Comparison of ENCODE assay signal across 15 cellular contexts in the genomic region with DNA sequence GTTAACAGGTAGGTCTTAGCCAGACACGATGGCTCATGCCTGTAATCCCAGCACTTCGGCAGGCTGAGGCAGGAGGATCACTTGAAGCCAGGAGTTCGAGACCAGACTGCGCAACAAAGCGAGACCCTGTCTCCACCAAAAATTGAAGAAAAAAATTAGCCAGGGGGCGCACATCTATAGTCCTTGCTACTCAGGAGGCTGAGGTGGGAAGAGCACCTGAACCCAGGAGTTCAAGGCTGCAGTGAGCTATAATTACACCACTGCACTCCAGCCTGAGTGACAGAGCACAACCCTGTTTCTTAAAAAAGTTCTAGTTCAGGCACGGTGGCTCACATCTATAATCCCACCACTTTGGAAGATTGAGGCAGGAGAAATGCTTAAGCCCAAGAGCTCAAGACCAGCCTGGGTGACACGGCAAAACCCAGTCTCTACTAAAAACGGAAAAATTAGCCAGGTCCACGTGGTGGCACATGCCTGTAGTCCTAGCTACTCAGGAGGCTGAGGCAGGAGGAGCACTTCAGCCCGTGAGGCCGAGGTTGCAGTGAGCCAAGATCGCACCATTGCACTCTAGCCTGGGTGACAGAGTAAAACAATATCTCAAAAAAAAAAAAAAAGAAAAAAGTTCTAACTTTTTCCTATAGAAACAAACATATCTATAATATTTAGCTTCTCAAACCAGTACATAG. TPM values are rescaled to one million over a fixed set of nuclear protein-coding genes. Genes with fewer than 3 reads are reported as not detected.
DNase-seq lines count a peak whose midpoint lies in the region; ATAC-seq and TF ChIP-seq lines count a peak whose summit lies in the region.
"Had no signal": no experiment of that assay in that cellular context is flagged by ENCODE, and none has a peak within 500 bp of the region (broad histone marks: within the 10 kb centered on the region; RNA-seq: fewer than 3 reads in every experiment).

No MANE protein-coding gene starts in this region.

- TF ChIP-seq CTCF in HFFc6 (IDR thresholded peaks at IDR 0.05), result peak; percentile 20; the same call in 1 of the 2 replicates
- no peak for TF ChIP-seq CTCF in WTC11 (IDR thresholded peaks at IDR 0.05)
- no peak for TF ChIP-seq CTCF in GM13976 (IDR thresholded peaks at IDR 0.05; ENCODE audit: borderline replicate concordance, control extremely low read depth, extremely low read depth, insufficient read depth, missing control alignments)
- no peak for TF ChIP-seq CTCF in dorsolateral prefrontal cortex (IDR thresholded peaks at IDR 0.05 in 54 of 56, conservative IDR thresholded peaks at IDR 0.05 in 2 of 56; ENCODE audit: low read depth in 1 of 56, partially characterized antibody in 56 of 56)

- no peaks in the 10 kb centered on the region for H3K9me3 Mint-ChIP-seq in activated naive CD8-positive, alpha-beta T cell treated with anti-CD3 and anti-CD28 coated beads, Interleukin-2, amount 50 U/mL, for 24 hours
- no peaks in the 10 kb centered on the region for H3K9me3 Mint-ChIP-seq in activated naive CD8-positive, alpha-beta T cell treated with anti-CD3 and anti-CD28 coated beads for 36 hours
- H3K9me3 Mint-ChIP-seq in HFFc6, result no peaks in the 10 kb centered on the region
- no peaks in the 10 kb centered on the region for H3K9me3 Mint-ChIP-seq in WTC11
- H3K9me3 Mint-ChIP-seq in stimulated activated memory B cell treated with anti-CD40 and anti-IgM and Interleukin-4, amounts not matched to agents 10 μg/mL and 1 μg/mL and 100 μg/mL, for 72 hours, result no peaks in the 10 kb centered on the region
- H3K9me3 Mint-ChIP-seq: CD4-positive, CD25-positive, alpha-beta regulatory T cell; IgD-negative memory B cell had no signal

- POLR2A ChIA-PET in WTC11 (lab: Charles Lee), result interaction anchor here (0.9 kb wide), 1 partner anchor 9 kb away, joined by 3 read pairs; a partner anchor contains a TSS

- in situ Hi-C loops in GM13976 (cut with MboI; ENCODE audit: low sequenced_read_pairs, unreplicated experiment), result no loop called here

- H3K4me3 Mint-ChIP-seq in activated naive CD8-positive, alpha-beta T cell treated with anti-CD3 and anti-CD28 coated beads, Interleukin-2, amount 50 U/mL, for 24 hours, result no peak overlapping the region
- no peak overlapping the region for H3K4me3 Mint-ChIP-seq in activated naive CD8-positive, alpha-beta T cell treated with anti-CD3 and anti-CD28 coated beads for 36 hours
- H3K4me3 Mint-ChIP-seq in HFFc6, result no peak overlapping the region
- no peak overlapping the region for H3K4me3 Mint-ChIP-seq in WTC11
- H3K4me3 Mint-ChIP-seq in stimulated activated memory B cell treated with anti-CD40 and anti-IgM and Interleukin-4, amounts not matched to agents 10 μg/mL and 1 μg/mL and 100 μg/mL, for 72 hours, result no peak overlapping the region

- H3K27me3 Mint-ChIP-seq in activated naive CD8-positive, alpha-beta T cell treated with anti-CD3 and anti-CD28 coated beads, Interleukin-2, amount 50 U/mL, for 24 hours, result no peaks in the 10 kb centered on the region
- no peaks in the 10 kb centered on the region for H3K27me3 Mint-ChIP-seq in activated naive CD8-positive, alpha-beta T cell treated with anti-CD3 and anti-CD28 coated beads for 36 hours
- H3K27me3 Mint-ChIP-seq in HFFc6 (ENCODE audit: insufficient read depth) (no peaks in the 10 kb centered on the region), WTC11 (ENCODE audit: low read depth) (no peaks in the 10 kb centered on the region)
- no peaks in the 10 kb centered on the region for H3K27me3 Mint-ChIP-seq in stimulated activated memory B cell treated with anti-CD40 and anti-IgM and Interleukin-4, amounts not matched to agents 10 μg/mL and 1 μg/mL and 100 μg/mL, for 72 hours
- H3K27me3 Mint-ChIP-seq: CD4-positive, CD25-positive, alpha-beta regulatory T cell; IgD-negative memory B cell had no signal

- no peak overlapping the region for H3K4me3 ChIP-seq in dorsolateral prefrontal cortex
- H3K4me3 ChIP-seq: BLaER1 treated with 17β-estradiol and CSF1 and Interleukin-3, amounts not matched to agents 10 nM and 100 nM had no signal

- no peak for ATAC-seq in activated naive CD8-positive, alpha-beta T cell treated with anti-CD3 and anti-CD28 coated beads, Interleukin-2, amount 50 U/mL, for 24 hours
- no peak for ATAC-seq in WTC11
- no peak for ATAC-seq in stimulated activated memory B cell treated with anti-CD40 and anti-IgM and Interleukin-4, amounts not matched to agents 10 μg/mL and 1 μg/mL and 100 μg/mL, for 72 hours

- intact Hi-C loops in dorsolateral prefrontal cortex (cut with DNase I), result no loop called here

- H3K27ac Mint-ChIP-seq in activated naive CD8-positive, alpha-beta T cell treated with anti-CD3 and anti-CD28 coated beads, Interleukin-2, amount 50 U/mL, for 24 hours, result peak overlapping the region; percentile 26
- no peak overlapping the region for H3K27ac Mint-ChIP-seq in activated naive CD8-positive, alpha-beta T cell treated with anti-CD3 and anti-CD28 coated beads for 36 hours
- no peak overlapping the region for H3K27ac Mint-ChIP-seq in HFFc6
- no peak overlapping the region for H3K27ac Mint-ChIP-seq in WTC11
- peak overlapping the region; percentile 75 for H3K27ac Mint-ChIP-seq in stimulated activated memory B cell treated with anti-CD40 and anti-IgM and Interleukin-4, amounts not matched to agents 10 μg/mL and 1 μg/mL and 100 μg/mL, for 72 hours

- peaks cover 52% of the 10 kb centered on the region for H3K36me3 Mint-ChIP-seq in activated naive CD8-positive, alpha-beta T cell treated with anti-CD3 and anti-CD28 coated beads, Interleukin-2, amount 50 U/mL, for 24 hours (ENCODE audit: low read depth)
- H3K36me3 Mint-ChIP-seq in activated naive CD8-positive, alpha-beta T cell treated with anti-CD3 and anti-CD28 coated beads for 36 hours, result peaks cover 38% of the 10 kb centered on the region
- H3K36me3 Mint-ChIP-seq in HFFc6 (ENCODE audit: low read depth) (peaks cover 7% of the 10 kb centered on the region), WTC11 (no peaks in the 10 kb centered on the region)
- H3K36me3 Mint-ChIP-seq in stimulated activated memory B cell treated with anti-CD40 and anti-IgM and Interleukin-4, amounts not matched to agents 10 μg/mL and 1 μg/mL and 100 μg/mL, for 72 hours, result peaks cover 16% of the 10 kb centered on the region
- H3K36me3 Mint-ChIP-seq: IgD-negative memory B cell had no signal

- no peak for DNase-seq in activated naive CD8-positive, alpha-beta T cell treated with anti-CD3 and anti-CD28 coated beads, Interleukin-2, amount 50 U/mL, for 24 hours
- no peak for DNase-seq in activated naive CD8-positive, alpha-beta T cell treated with anti-CD3 and anti-CD28 coated beads for 36 hours
- DNase-seq in HFFc6 (no peak), WTC11 (ENCODE audit: low spot score) (no peak), GM13976 (ENCODE audit: low spot score) (no peak), dorsolateral prefrontal cortex (no peak)
- DNase-seq: 8988T; AML-193; CD4-positive, CD25-positive, alpha-beta regulatory T cell; DMS79; EL; HCEC 1CT had no signal

- CTCF ChIA-PET in WTC11 (lab: Charles Lee), result interaction anchor here (0.8 to 1.2 kb wide), 3 partner anchors 9 to 143 kb away, joined by 3 read pairs; a partner anchor contains a TSS

- H3K27ac ChIP-seq in dorsolateral prefrontal cortex, result no peak overlapping the region
- H3K27ac ChIP-seq: BLaER1 treated with 17β-estradiol and CSF1 and Interleukin-3, amounts not matched to agents 10 nM and 100 nM had no signal

- no peaks in the 10 kb centered on the region for H3K27me3 ChIP-seq in dorsolateral prefrontal cortex
- H3K27me3 ChIP-seq: BLaER1 treated with 17β-estradiol and CSF1 and Interleukin-3, amounts not matched to agents 10 nM and 100 nM had no signal

- peaks cover 40% of the 10 kb centered on the region for H3K4me1 Mint-ChIP-seq in activated naive CD8-positive, alpha-beta T cell treated with anti-CD3 and anti-CD28 coated beads, Interleukin-2, amount 50 U/mL, for 24 hours
- H3K4me1 Mint-ChIP-seq in activated naive CD8-positive, alpha-beta T cell treated with anti-CD3 and anti-CD28 coated beads for 36 hours, result peaks cover 32% of the 10 kb centered on the region
- H3K4me1 Mint-ChIP-seq in HFFc6 (ENCODE audit: low read depth) (peaks cover 12% of the 10 kb centered on the region), WTC11 (no peaks in the 10 kb centered on the region)
- H3K4me1 Mint-ChIP-seq in stimulated activated memory B cell treated with anti-CD40 and anti-IgM and Interleukin-4, amounts not matched to agents 10 μg/mL and 1 μg/mL and 100 μg/mL, for 72 hours, result peaks cover 44% of the 10 kb centered on the region

TF ChIP-seq in WTC11, 78 proteins besides CTCF, POLR2A, EP300 and RAD21 (continues in another document):
- TF ChIP-seq NR3C1 (CRISPR knock-in tag; conservative IDR thresholded peaks at IDR 0.05; ENCODE audit: low read depth) (no peak), SOX15 (CRISPR knock-in tag; IDR thresholded peaks at IDR 0.05) (no peak), SMAD4 (CRISPR knock-in tag; IDR thresholded peaks at IDR 0.05) (no peak), GABPB1 (CRISPR knock-in tag; IDR thresholded peaks at IDR 0.05) (0 out of 2 replicates have a peak, but pooled peaks have one; percentile 10), JUN (CRISPR knock-in tag; IDR thresholded peaks at IDR 0.05) (no peak)

RNA-seq across cellular contexts. Expression of a gene that starts 9.1 kb away (rescaled TPM):
- total RNA-seq in activated naive CD8-positive, alpha-beta T cell treated with anti-CD3 and anti-CD28 coated beads for 36 hours, result 10 to 100 TPM; 68.7 to 68.9 TPM
- 10 to 100 TPM; 23.1 to 29.5 (median 26.6) TPM for total RNA-seq in HFFc6 (2021; fragmentation: NEBNext Ultra II Directional; extraction: Animal tissue kit (Norgen Biotek cat#: 25700))
- total RNA-seq in WTC11 (2021), result 17.1 to 28.2 TPM (median 21.2 TPM) in 3 replicates
- total RNA-seq in dorsolateral prefrontal cortex, result 10 to 100 TPM in 46 of 120 experiments, 1 to 10 TPM in 74; 3.8 to 20.1 (median 9.0) TPM

Comparison
In these comparisons a context has a peak if more than half of its experiments do, and no peak if none do; other contexts are left out.
1. H3K27ac Mint-ChIP-seq: peak in activated naive CD8-positive, alpha-beta T cell treated with anti-CD3 and anti-CD28 coated beads, Interleukin-2, amount 50 U/mL, for 24 hours (single experiment) and stimulated activated memory B cell treated with anti-CD40 and anti-IgM and Interleukin-4, amounts not matched to agents 10 μg/mL and 1 μg/mL and 100 μg/mL, for 72 hours (single experiment); none in activated naive CD8-positive, alpha-beta T cell treated with anti-CD3 and anti-CD28 coated beads for 36 hours (single experiment), HFFc6 (single experiment) and WTC11 (single experiment).